Comparison of ENCODE assay signal across 12 cellular contexts in the genomic region with DNA sequence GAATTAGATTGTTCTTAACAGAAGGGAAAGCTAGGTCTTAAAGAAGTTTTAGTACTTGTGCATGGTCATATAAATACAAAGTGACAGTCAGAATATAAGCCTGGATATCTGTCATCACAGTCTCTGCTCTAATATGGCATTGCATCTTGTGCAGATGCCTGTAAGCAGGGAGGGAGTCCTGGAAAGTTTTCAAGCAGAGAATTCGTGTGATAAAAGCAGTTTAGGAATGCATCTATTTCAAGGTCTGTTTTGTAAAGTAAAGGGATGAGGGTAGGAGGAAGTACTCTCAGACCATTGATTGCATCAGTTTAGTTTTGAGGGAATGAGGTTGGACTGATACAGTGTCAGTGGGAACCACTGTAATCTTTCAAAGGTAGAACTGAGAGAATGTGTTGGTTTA. TPM values are rescaled to one million over a fixed set of nuclear protein-coding genes. Genes with fewer than 3 reads are reported as not detected.
DNase-seq lines count a peak whose midpoint lies in the region; ATAC-seq and TF ChIP-seq lines count a peak whose summit lies in the region.
"Had no signal": no experiment of that assay in that cellular context is flagged by ENCODE, and none has a peak within 500 bp of the region (broad histone marks: within the 10 kb centered on the region; RNA-seq: fewer than 3 reads in every experiment).

No MANE protein-coding gene starts in this region.

- no peak overlapping the region for H2BK120ac ChIP-seq in H9 (ENCODE audit: low read depth, low read length, poor library complexity, severe bottlenecking)
- no peak overlapping the region for H2BK120ac ChIP-seq in mesendoderm (ENCODE audit: low read depth, low read length)

- H3K56ac ChIP-seq in H9 (ENCODE audit: insufficient read length, low read depth, low read length) (no peak overlapping the region), mesendoderm (ENCODE audit: low read length) (no peak overlapping the region)

- no peak overlapping the region for H4K91ac ChIP-seq in H9 (ENCODE audit: insufficient read length, low read depth, low read length)

- H3K14ac ChIP-seq in H9 (ENCODE audit: insufficient read depth, low read length): no peak overlapping the region

- H3K9me3 ChIP-seq in H9 (ENCODE audit: control insufficient read depth, low read depth, low read length) (no peaks in the 10 kb centered on the region), adipocyte (ENCODE audit: control insufficient read depth, low read length) (no peaks in the 10 kb centered on the region)

- H2AFZ ChIP-seq in H9 (ENCODE audit: low read length): no peak overlapping the region

- DNase-seq in BJ (ENCODE audit: low read depth): peak; percentile 35
- no peak for DNase-seq in H9
- DNase-seq in adipocyte (ENCODE audit: low read depth): peak; percentile 57
- peak; percentile 34 for DNase-seq in mesendoderm
- no peak for DNase-seq in RKO (ENCODE audit: low spot score)
- no peak for DNase-seq in C1 segment of cervical spinal cord (lab: John Stamatoyannopoulos, UW)
- DNase-seq: natural killer cell, right cardiac atrium, substantia nigra had no signal

- H4K20me1 ChIP-seq in H9 (ENCODE audit: control insufficient read depth, insufficient read depth, insufficient read length): no peaks in the 10 kb centered on the region

- no peaks in the 10 kb centered on the region for H3K23me2 ChIP-seq in H9 (ENCODE audit: insufficient read length, low read depth, low read length, poor library complexity, severe bottlenecking)

- WGBS in H9 (ENCODE audit: extremely low coverage, insufficient read length, low lambda C conversion rate): no CpG with 5 or more reads among the region's 1 CpG
- no CpG with 5 or more reads among the region's 1 CpG for WGBS in mesendoderm (ENCODE audit: extremely low coverage, insufficient coverage, low lambda C conversion rate)

- no peak overlapping the region for H3K27ac ChIP-seq in H9 (ENCODE audit: insufficient read length, low read depth, low read length)
- no peak overlapping the region for H3K27ac ChIP-seq in mesendoderm (ENCODE audit: low read depth, low read length)

- H2BK5ac ChIP-seq in H9 (ENCODE audit: insufficient read length, low read length): no peak overlapping the region
- no peak overlapping the region for H2BK5ac ChIP-seq in mesendoderm (ENCODE audit: low read length)

- H3K79me2 ChIP-seq in H9 (ENCODE audit: insufficient read depth, low read length): no peaks in the 10 kb centered on the region
- H3K79me2 ChIP-seq in mesendoderm (ENCODE audit: control insufficient read depth, insufficient read depth, low read length): no peaks in the 10 kb centered on the region

- peak overlapping the region in 2 of 3 experiments; percentile 3 to 85; a peak in 4 of 7 replicates for H3K27ac Mint-ChIP-seq in H9
- H3K27ac Mint-ChIP-seq: activated naive CD8-positive, alpha-beta T cell; natural killer cell had no signal

- ATAC-seq in GM18870 (IDR thresholded peaks at IDR 0.05; ENCODE audit: unreplicated experiment): no peak
- ATAC-seq in HG02610 (IDR thresholded peaks at IDR 0.05; ENCODE audit: unreplicated experiment): no peak
- ATAC-seq: natural killer cell, right cardiac atrium had no signal

- peaks cover 0 to 4% of the 10 kb centered on the region in 2 experiments; a peak in 1 of 4 replicates for H3K4me1 Mint-ChIP-seq in H9

- H3K9me3 Mint-ChIP-seq in H9: no peaks in the 10 kb centered on the region
- H3K9me3 Mint-ChIP-seq: natural killer cell had no signal

- no peak overlapping the region for H3T11ph ChIP-seq in H9 (ENCODE audit: low read length)

- H3K9ac ChIP-seq in H9 (ENCODE audit: extremely low read depth, insufficient read length, low read length) (no peak overlapping the region), adipocyte (ENCODE audit: low read length) (peak overlapping the region; percentile 7), mesendoderm (ENCODE audit: low read length) (no peak overlapping the region)

- no peaks in the 10 kb centered on the region for H3K27me3 Mint-ChIP-seq in H9 (ENCODE audit: low read depth)
- H3K27me3 Mint-ChIP-seq: activated naive CD8-positive, alpha-beta T cell had no signal

- H3K4me2 ChIP-seq in H9 (ENCODE audit: insufficient read depth, insufficient read length, low read length) (no peak overlapping the region), mesendoderm (ENCODE audit: low read length) (no peak overlapping the region)

- H3K27me3 ChIP-seq in BJ (ENCODE audit: control insufficient read depth, insufficient read depth, low read length): no peaks in the 10 kb centered on the region
- H3K27me3 ChIP-seq in H9 (ENCODE audit: insufficient read depth, low read length): no peaks in the 10 kb centered on the region
- H3K27me3 ChIP-seq in adipocyte (replicated peaks; ENCODE audit: control insufficient read depth, insufficient read depth, low read length): no peaks in the 10 kb centered on the region
- H3K27me3 ChIP-seq in mesendoderm (ENCODE audit: insufficient read depth, low read length, poor library complexity): no peaks in the 10 kb centered on the region

- H3K4me3 Mint-ChIP-seq in H9: no peak overlapping the region
- H3K4me3 Mint-ChIP-seq: activated naive CD8-positive, alpha-beta T cell; natural killer cell had no signal

- H3K36me3 Mint-ChIP-seq in H9 (ENCODE audit: insufficient read depth in 1 of 3, low read depth in 3 of 3): peaks cover 6 to 23% (median 21%) of the 10 kb centered on the region in 3 experiments; a peak in 6 of 7 replicates

- no peak overlapping the region for H2BK15ac ChIP-seq in H9 (ENCODE audit: low read depth, low read length)
- no peak overlapping the region for H2BK15ac ChIP-seq in mesendoderm (replicated peaks; ENCODE audit: low read depth)

- H3K36me3 ChIP-seq in BJ (ENCODE audit: control insufficient read depth, insufficient read depth, low read length): no peaks in the 10 kb centered on the region; the same call in 1 of the 2 replicates
- peaks cover 37% of the 10 kb centered on the region for H3K36me3 ChIP-seq in adipocyte (ENCODE audit: control insufficient read depth, insufficient read depth, low read length, severe bottlenecking)
- H3K36me3 ChIP-seq in mesendoderm (ENCODE audit: control insufficient read depth, insufficient read depth, low read length): no peaks in the 10 kb centered on the region

- H4K5ac ChIP-seq in H9 (ENCODE audit: insufficient read length, low read depth, low read length): no peak overlapping the region
- no peak overlapping the region for H4K5ac ChIP-seq in mesendoderm (ENCODE audit: low read length)

- no peaks in the 10 kb centered on the region for H3K79me1 ChIP-seq in H9 (ENCODE audit: insufficient read depth, low read depth, low read length, poor library complexity, severe bottlenecking)
- no peaks in the 10 kb centered on the region for H3K79me1 ChIP-seq in mesendoderm (ENCODE audit: low read length)

- H2AK5ac ChIP-seq in H9 (ENCODE audit: insufficient read length, low read length): no peak overlapping the region
- no peak overlapping the region for H2AK5ac ChIP-seq in mesendoderm (ENCODE audit: low read length)

- no peak overlapping the region for H3K18ac ChIP-seq in H9 (ENCODE audit: insufficient read length, low read depth, low read length)
- no peak overlapping the region for H3K18ac ChIP-seq in mesendoderm (ENCODE audit: low read length)

- H3K4me1 ChIP-seq in H9 (ENCODE audit: insufficient read depth, low read length) (no peaks in the 10 kb centered on the region), adipocyte (ENCODE audit: control insufficient read depth, insufficient read depth, low read length) (peaks cover 12% of the 10 kb centered on the region), mesendoderm (ENCODE audit: control insufficient read depth, low read depth, low read length) (no peaks in the 10 kb centered on the region)

- no peak overlapping the region for H2BK20ac ChIP-seq in H9 (ENCODE audit: low read depth, low read length, poor library complexity, severe bottlenecking)

- POLR2A ChIA-PET in BJ (lab: Charles Lee): no interaction called here

- H4K8ac ChIP-seq in H9 (replicated peaks; ENCODE audit: insufficient read length, low read depth, low read length): no peak overlapping the region
- H4K8ac ChIP-seq in mesendoderm (ENCODE audit: low read depth, low read length): no peak overlapping the region

- no peak overlapping the region for H3K23ac ChIP-seq in H9 (ENCODE audit: insufficient read length, low read depth, low read length)
- H3K23ac ChIP-seq in mesendoderm (ENCODE audit: low read length): no peak overlapping the region

- CTCF ChIA-PET in BJ (lab: Yijun Ruan, JAX): interaction anchor here (1.0 to 1.2 kb wide), 2 partner anchors 32 to 92 kb away, joined by 3 read pairs; no protein-coding TSS in a partner anchor

- H3K4ac ChIP-seq in H9 (ENCODE audit: low read depth, low read length) (no peak overlapping the region), mesendoderm (ENCODE audit: low read depth, low read length) (no peak overlapping the region)

- no peak overlapping the region for H3K4me3 ChIP-seq in BJ (ENCODE audit: low read depth, low read length)
- no peak overlapping the region for H3K4me3 ChIP-seq in adipocyte (ENCODE audit: low read length)
- no peak overlapping the region for H3K4me3 ChIP-seq in mesendoderm (ENCODE audit: low read length)

- H2BK12ac ChIP-seq in H9 (ENCODE audit: insufficient read length, low read depth, low read length): no peak overlapping the region

- TF ChIP-seq CTCF in BJ (IDR thresholded peaks at IDR 0.05; ENCODE audit: insufficient read depth, low read depth, low read length): no peak
- TF ChIP-seq CTCF in H9 (conservative IDR thresholded peaks at IDR 0.05): no peak

RNA-seq across cellular contexts. Expression of gene IARS2, which starts 30.6 kb away (rescaled TPM):
- 10.7 and 22.5 TPM in 2 replicates for polyA plus RNA-seq in BJ (2011; rRNA removed)
- polyA minus RNA-seq in BJ (2011; rRNA and poly(A)+ RNA removed): 10.0 and 15.7 TPM in 2 replicates
- 72.9 and 73.5 TPM in 2 replicates for total RNA-seq in H9 (2021)
- polyA plus RNA-seq in mesendoderm (2013, experiment 1 of 2): 41.4 TPM
- polyA plus RNA-seq in mesendoderm (2013, experiment 2 of 2): 41.0 TPM

RNA-seq across cellular contexts. Expression of gene BPNT1, which starts 35.0 kb away (rescaled TPM):
- polyA plus RNA-seq in BJ (2011; rRNA removed): 28.8 and 32.6 TPM in 2 replicates
- 9.1 and 14.5 TPM in 2 replicates for polyA minus RNA-seq in BJ (2011; rRNA and poly(A)+ RNA removed)
- 13.6 TPM in 2 replicates for total RNA-seq in H9 (2021)
- 12.9 TPM for polyA plus RNA-seq in mesendoderm (2013, experiment 1 of 2)
- 14.3 TPM for polyA plus RNA-seq in mesendoderm (2013, experiment 2 of 2)

Comparison
In these comparisons a context has a peak if more than half of its experiments do, and no peak if none do; other contexts are left out.
1. DNase-seq: peak in BJ (single experiment), adipocyte (single experiment) and mesendoderm (single experiment); none in H9 (single experiment), RKO (single experiment) and C1 segment of cervical spinal cord (0 of 14).